In genomic region chr14:74018704-74019407, GRCh38 we compare ENCODE assay signal across 8 cellular contexts. TPM values are rescaled to one million over a fixed set of nuclear protein-coding genes. Genes with fewer than 3 reads are reported as not detected.
DNase-seq lines count a peak whose midpoint lies in the region; ATAC-seq and TF ChIP-seq lines count a peak whose summit lies in the region.

TSS of gene BBOF1 (plus strand) at chr14:74019349. CDS start at chr14:74019479, 130 bp downstream.
TSS of gene ENTPD5 (minus strand) at chr14:74019288. CDS start at chr14:73988102, 31,186 bp downstream.

- no peaks in the 10 kb centered on the region for H3K27me3 ChIP-seq in adipocyte (replicated peaks; ENCODE audit: control insufficient read depth, insufficient read depth, low read length)
- H3K27me3 ChIP-seq in heart left ventricle: no peaks in the 10 kb centered on the region
- H3K27me3 ChIP-seq in transverse colon: no peaks in the 10 kb centered on the region

- peak; percentile 88 for ATAC-seq in HG02623 (IDR thresholded peaks at IDR 0.05; ENCODE audit: unreplicated experiment)
- ATAC-seq in heart left ventricle: peak; percentile 93 to 99 (median 96)

- in situ Hi-C loops in transverse colon (cut with MboI; ENCODE audit: low pct_ligation_motif_present in 1 of 4, low pct_unique_long_range_greater_than_20kb in 1 of 4, low sequenced_read_pairs in 3 of 4): no loop called here

- WGBS in heart left ventricle, 4 donors: 0% methylated on average over 20 to 86 of the region's 86 CpGs
- WGBS in transverse colon (ENCODE audit: low coverage in 1 of 2), 2 donors: 0% methylated on average over 51 of the region's 86 CpGs; no CpG with 5 or more reads in 1 of the 2 donors

- CTCF ChIA-PET in GM10248 (lab: Yijun Ruan, JAX): interaction anchor here (1.0 to 1.2 kb wide), 2 partner anchors 8 to 13 kb away, joined by 3 to 6 read pairs; no protein-coding TSS in a partner anchor

- intact Hi-C loops in heart left ventricle (cut with DNase I): loop anchor here in 4 of 10 donors (1.0 to 10.0 kb wide), 5 partner anchors 63 to 134 kb away; partner anchors contain the start of genes COQ6 (in 3 of the 4), FAM161B (in 3 of the 4), ALDH6A1 (in 2 of the 4) and LIN52 (in 2 of the 4)
- intact Hi-C loops in posterior cingulate gyrus (cut with DNase I): loop anchor here (2.0 kb wide), 2 partner anchors 66 to 68 kb away; partner anchors contain the start of genes ALDH6A1, COQ6, FAM161B and LIN52
- intact Hi-C loops in transverse colon (cut with DNase I; ENCODE audit: low total_unique reads): loop anchor here (1.0 kb wide), 1 partner anchor 65 kb away; the partner anchor contains the start of genes ALDH6A1 and LIN52

- H3K27ac ChIP-seq in heart left ventricle (peak within 1 kb of the TSS; percentile 82 to 100 (median 97)), transverse colon (peak within 1 kb of the TSS; percentile 93 to 100 (median 97))

- no peaks in the 10 kb centered on the region for H3K9me3 ChIP-seq in adipocyte (ENCODE audit: control insufficient read depth, low read length)
- H3K9me3 ChIP-seq in heart left ventricle: no peaks in the 10 kb centered on the region
- no peaks in the 10 kb centered on the region for H3K9me3 ChIP-seq in transverse colon

- peak; percentile 96 for DNase-seq in GM10248 (ENCODE audit: extremely low spot score)
- peak; percentile 83 for DNase-seq in NCI-H1105 (lab: John Stamatoyannopoulos, UW)
- peak; percentile 58 to 83 for DNase-seq in SW 1271 (lab: John Stamatoyannopoulos, UW)
- peak; percentile 96 for DNase-seq in adipocyte (ENCODE audit: low read depth)
- peak; percentile 87 to 94 (median 89) for DNase-seq in heart left ventricle
- DNase-seq in posterior cingulate gyrus: peak; percentile 74 to 98 (median 85)
- peak; percentile 90 for DNase-seq in transverse colon

- H3K9ac ChIP-seq in adipocyte (ENCODE audit: low read length): peak within 1 kb of the TSS; percentile 100

- TF ChIP-seq EP300 in transverse colon (IDR thresholded peaks at IDR 0.05; ENCODE audit: low read depth): no peak

- H3K4me3 ChIP-seq in adipocyte (ENCODE audit: low read length) (peak within 1 kb of the TSS; percentile 99), heart left ventricle (peak within 1 kb of the TSS; percentile 45 to 98 (median 80)), transverse colon (peak within 1 kb of the TSS; percentile 58 to 79 (median 65))

- no peak for TF ChIP-seq CTCF in GM10248 (IDR thresholded peaks at IDR 0.05; ENCODE audit: control extremely low read depth, extremely low read depth, low read depth, missing control alignments)
- peak in 2 of 12 donors; percentile 15 to 20 for TF ChIP-seq CTCF in heart left ventricle (IDR thresholded peaks at IDR 0.05)
- TF ChIP-seq CTCF in transverse colon (IDR thresholded peaks at IDR 0.05): peak in 1 of 5 experiments; percentile 30

- H3K4me1 ChIP-seq in adipocyte (ENCODE audit: control insufficient read depth, insufficient read depth, low read length): peaks cover 10% of the 10 kb centered on the region
- H3K4me1 ChIP-seq in heart left ventricle: peaks cover 0 to 17% (median 9%) of the 10 kb centered on the region in 12 donors
- peaks cover 0 to 25% (median 14%) of the 10 kb centered on the region in 4 donors for H3K4me1 ChIP-seq in transverse colon

- POLR2A ChIA-PET in GM10248 (lab: Yijun Ruan, JAX): interaction anchor here (0.7 kb wide), 1 partner anchor 12 kb away, joined by 3 read pairs; no protein-coding TSS in a partner anchor

- TF ChIP-seq POLR2A in heart left ventricle (IDR thresholded peaks at IDR 0.05): peak; percentile 42 to 90
- peak; percentile 91 for TF ChIP-seq POLR2A in transverse colon (IDR thresholded peaks at IDR 0.05)

- H3K36me3 ChIP-seq in adipocyte (ENCODE audit: control insufficient read depth, insufficient read depth, low read length, severe bottlenecking) (peaks cover 4% of the 10 kb centered on the region), heart left ventricle (peaks cover 0 to 9% (median 6%) of the 10 kb centered on the region in 9 donors), transverse colon (no peaks in the 10 kb centered on the region)

RNA-seq across cellular contexts. Expression of gene BBOF1, which starts in this region (rescaled TPM):
- total RNA-seq in heart left ventricle (1 to 10 TPM; 2.1 to 8.9 (median 4.0) TPM), transverse colon (1 to 10 TPM; 4.1 to 7.5 (median 5.4) TPM)
- 1 to 10 TPM; 3.5 to 5.1 TPM for polyA plus RNA-seq in heart left ventricle

RNA-seq across cellular contexts. Expression of gene ENTPD5, which starts in this region (rescaled TPM):
- total RNA-seq in heart left ventricle: 10 to 100 TPM in 1 of 9 donors, 1 to 10 TPM in 8; 5.5 to 12.3 (median 6.8) TPM
- polyA plus RNA-seq in heart left ventricle: 1 to 10 TPM; 4.7 to 5.8 TPM
- total RNA-seq in transverse colon: 100 to 1,000 TPM in 3 of 4 donors, 10 to 100 TPM in 1; 60.9 to 311 (median 219) TPM

Comparison
In these comparisons a context has a peak if more than half of its experiments do, and no peak if none do; other contexts are left out.
1. Peak in every context shown above with its lines: DNase-seq, ATAC-seq, H3K4me3 ChIP-seq and H3K27ac ChIP-seq.
2. RNA of gene ENTPD5 (total RNA-seq): 60.9 to 311 TPM in transverse colon; 5.5 to 12.3 TPM in heart left ventricle; every median in the first group is over 4 times any median in the second.